Comparison of ENCODE assay signal across 8 cellular contexts in genomic region chr1:29235955-29236742, GRCh38. TPM values are rescaled to one million over a fixed set of nuclear protein-coding genes. Genes with fewer than 3 reads are reported as not detected.
DNase-seq lines count a peak whose midpoint lies in the region; ATAC-seq and TF ChIP-seq lines count a peak whose summit lies in the region.

Gene PTPRU, plus strand, starts transcription at chr1:29236522. Its CDS starts 123 bp downstream, at chr1:29236645.

- H3K27ac ChIP-seq in coronary artery (peak within 1 kb of the TSS; percentile 39 to 93), left lung (peak within 1 kb of the TSS; percentile 63 to 65)

- H3K4me3 ChIP-seq in coronary artery (peak within 1 kb of the TSS; percentile 94), left lung (peak within 1 kb of the TSS; percentile 52 to 55)

- no peaks in the 10 kb centered on the region for H3K9me3 ChIP-seq in left lung

- DNase-seq in GM10266 (ENCODE audit: extremely low spot score) (peak; percentile 97), NCI-H2196 treated with DMSO at 0.1 percent for 48 hours (lab: John Stamatoyannopoulos, UW; ENCODE audit: unreplicated experiment) (peak; percentile 59), coronary artery (ENCODE audit: low spot score) (peak; percentile 82), left lung (peak; percentile 83 to 97)
- DNase-seq in activated CD4-positive, alpha-beta T cell treated with anti-CD3 and anti-CD28 coated beads for 48 hours: peak; percentile 86
- DNase-seq in stimulated activated CD4-positive, alpha-beta T cell treated with anti-CD3 and anti-CD28 coated beads, Interleukin-2, amount 100 ng/mL, for 4 hours (ENCODE audit: low read depth): peak; percentile 70

- peak; percentile 80 for ATAC-seq in HG02798 (IDR thresholded peaks at IDR 0.05; ENCODE audit: poor library complexity, unreplicated experiment)
- ATAC-seq in left lung: peak; percentile 82
- no peak for ATAC-seq in GM18870 (IDR thresholded peaks at IDR 0.05; ENCODE audit: unreplicated experiment)

- peaks cover 0 to 28% of the 10 kb centered on the region in 2 donors for H3K4me1 ChIP-seq in left lung

- peaks cover 0 to 54% of the 10 kb centered on the region in 2 donors for H3K27me3 ChIP-seq in left lung

- intact Hi-C loops in left lung (cut with DNase I): no loop called here

- no peaks in the 10 kb centered on the region for H3K36me3 ChIP-seq in left lung

- peak; percentile 93 for TF ChIP-seq CTCF in GM10266 (IDR thresholded peaks at IDR 0.05; ENCODE audit: control insufficient read depth, insufficient read depth, low read depth, missing control alignments)
- TF ChIP-seq CTCF in coronary artery (IDR thresholded peaks at IDR 0.05): peak; percentile 79
- TF ChIP-seq CTCF in left lung (IDR thresholded peaks at IDR 0.05): peak; percentile 80 to 91

RNA-seq across cellular contexts. Expression of gene PTPRU, which starts in this region (rescaled TPM):
- 10 to 100 TPM; 28.8 to 45.4 TPM for total RNA-seq in left lung
